6 cellular contexts compared by ENCODE assay signal in the genomic region with DNA sequence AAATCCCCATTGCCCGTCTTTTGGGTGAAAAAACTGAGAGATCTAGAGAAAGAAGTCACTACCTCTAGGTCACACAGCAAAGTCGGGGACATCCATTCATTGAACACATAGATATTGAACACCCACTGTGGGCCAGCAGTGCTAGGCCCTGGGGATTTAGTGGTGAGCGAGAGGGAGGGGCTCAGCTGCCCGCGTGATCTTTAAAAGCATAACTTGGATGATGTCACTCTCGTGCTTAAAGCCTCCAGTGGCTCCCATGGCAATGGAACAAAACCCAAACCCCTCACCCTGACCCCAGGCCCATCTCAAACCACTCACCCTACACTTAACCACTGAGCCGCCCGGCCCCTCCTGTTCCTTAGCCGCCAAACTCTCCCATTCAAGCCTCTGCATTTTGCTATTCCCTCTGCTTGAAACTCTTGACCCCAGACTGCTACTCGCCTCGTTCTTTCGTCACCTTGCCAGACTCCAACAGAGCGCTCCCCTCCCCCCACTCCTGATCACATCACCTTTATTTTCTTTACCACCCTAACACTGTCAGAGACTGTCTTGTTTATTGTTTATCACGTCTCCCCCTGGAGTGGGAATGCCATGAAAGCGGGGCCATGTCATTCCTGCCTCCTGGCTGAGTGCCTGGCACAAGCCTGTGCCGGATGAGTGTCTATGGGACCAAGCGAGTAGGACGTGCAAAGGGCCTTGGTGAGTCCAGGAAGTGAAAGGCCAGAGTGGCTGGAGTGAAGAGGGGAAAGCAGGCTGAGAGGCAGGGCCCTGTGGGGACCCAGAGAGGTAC.
DNase-seq lines count a peak whose midpoint lies in the region; ATAC-seq and TF ChIP-seq lines count a peak whose summit lies in the region.

No MANE protein-coding gene starts in this region.

- DNase-seq in GM10248 (ENCODE audit: extremely low spot score) (peak; percentile 69), T1000 (lab: John Stamatoyannopoulos, UW) (peak; percentile 73), iris pigment epithelial cell (ENCODE audit: low read depth) (peak; percentile 80), hypothalamus (lab: John Stamatoyannopoulos, UW) (no peak)

- no peak for TF ChIP-seq CTCF in GM10248 (IDR thresholded peaks at IDR 0.05; ENCODE audit: control extremely low read depth, extremely low read depth, low read depth, missing control alignments)

- ATAC-seq in HG03108 (IDR thresholded peaks at IDR 0.05; ENCODE audit: unreplicated experiment) (peak; percentile 20), HG02852 (IDR thresholded peaks at IDR 0.05; ENCODE audit: unreplicated experiment) (no peak)

- POLR2A ChIA-PET in GM10248 (lab: Yijun Ruan, JAX): no interaction called here

- CTCF ChIA-PET in GM10248 (lab: Yijun Ruan, JAX): interaction anchor here (1.1 to 7.9 kb wide), 5 partner anchors 10 to 197 kb away, joined by 3 to 48 read pairs (median 5); partner anchors contain the start of gene TOR2A

Comparison
In these comparisons a context has a peak if more than half of its experiments do, and no peak if none do; other contexts are left out.
1. DNase-seq: peak in GM10248 (single experiment), T1000 (single experiment) and iris pigment epithelial cell (single experiment); none in hypothalamus (0 of 51).